Comparison of ENCODE assay signal across 11 cellular contexts in genomic region chr3:25460751-25461150, GRCh38. TPM values are rescaled to one million over a fixed set of nuclear protein-coding genes. Genes with fewer than 3 reads are reported as not detected.
DNase-seq lines count a peak whose midpoint lies in the region; ATAC-seq and TF ChIP-seq lines count a peak whose summit lies in the region.
"Had no signal": no experiment of that assay in that cellular context is flagged by ENCODE, and none has a peak within 500 bp of the region (broad histone marks: within the 10 kb centered on the region; RNA-seq: fewer than 3 reads in every experiment).

No MANE protein-coding gene starts in this region.

- H3K4me1 Mint-ChIP-seq in effector memory CD8-positive, alpha-beta T cell (ENCODE audit: low read depth in 2 of 2) = no peaks in the 10 kb centered on the region
- H3K4me1 Mint-ChIP-seq: activated naive CD4-positive, alpha-beta T cell treated with anti-CD3 and anti-CD28 coated beads, Interleukin-2, amount 50 U/mL, for 24 hours had no signal

- intact Hi-C loops in lower leg skin (cut with DNase I; ENCODE audit: low total_unique reads) = no loop called here

- H3K9me3 Mint-ChIP-seq in effector memory CD8-positive, alpha-beta T cell = no peaks in the 10 kb centered on the region
- H3K9me3 Mint-ChIP-seq: activated naive CD4-positive, alpha-beta T cell treated with anti-CD3 and anti-CD28 coated beads, Interleukin-2, amount 50 U/mL, for 24 hours had no signal

- ATAC-seq in GM18520 (IDR thresholded peaks at IDR 0.05; ENCODE audit: unreplicated experiment) (peak; percentile 99), GM21447 (IDR thresholded peaks at IDR 0.05; ENCODE audit: unreplicated experiment) (peak; percentile 99), HG03280 (IDR thresholded peaks at IDR 0.05; ENCODE audit: unreplicated experiment) (peak; percentile 97)
- peak; percentile 85 for ATAC-seq in effector memory CD8-positive, alpha-beta T cell (replicated peaks)

- peaks cover 0 to 3% of the 10 kb centered on the region in 2 donors for H3K27me3 Mint-ChIP-seq in effector memory CD8-positive, alpha-beta T cell
- H3K27me3 Mint-ChIP-seq: activated naive CD4-positive, alpha-beta T cell treated with anti-CD3 and anti-CD28 coated beads, Interleukin-2, amount 50 U/mL, for 24 hours had no signal

- no peak overlapping the region for H3K4me3 ChIP-seq in lower leg skin (ENCODE audit: low read depth, poor library complexity, severe bottlenecking)
- H3K4me3 ChIP-seq: MG63, SK-N-MC had no signal

- no peaks in the 10 kb centered on the region for H3K36me3 Mint-ChIP-seq in effector memory CD8-positive, alpha-beta T cell (ENCODE audit: insufficient read depth)
- H3K36me3 Mint-ChIP-seq: activated naive CD4-positive, alpha-beta T cell treated with anti-CD3 and anti-CD28 coated beads, Interleukin-2, amount 50 U/mL, for 24 hours had no signal

- DNase-seq in effector memory CD8-positive, alpha-beta T cell = peak in 2 of 3 experiments; percentile 0 to 2
- DNase-seq in lower leg skin (ENCODE audit: low spot score in 2 of 2) (no peak), GM19238 (ENCODE audit: insufficient read length, low spot score) (no peak), RKO (ENCODE audit: low spot score) (no peak), NCI-H510A (lab: John Stamatoyannopoulos, UW) (no peak)
- DNase-seq: MG63 had no signal

- TF ChIP-seq POLR2A in lower leg skin (IDR thresholded peaks at IDR 0.05) = no peak

- WGBS in lower leg skin, 2 donors = 69 to 76% methylated on average over 2 of the region's 2 CpGs

- no peak for TF ChIP-seq CTCF in lower leg skin (IDR thresholded peaks at IDR 0.05)

- H3K27ac Mint-ChIP-seq in effector memory CD8-positive, alpha-beta T cell = no peak overlapping the region
- H3K27ac Mint-ChIP-seq: activated naive CD4-positive, alpha-beta T cell treated with anti-CD3 and anti-CD28 coated beads, Interleukin-2, amount 50 U/mL, for 24 hours had no signal

- H3K4me3 Mint-ChIP-seq in effector memory CD8-positive, alpha-beta T cell = no peak overlapping the region

RNA-seq across cellular contexts. Expression of gene RARB, which starts 32.7 kb away (rescaled TPM):
- total RNA-seq in lower leg skin = 1 to 10 TPM in 2 of 4 donors, under 1 TPM in 1, not detected in 1; 0.34 to 6.5 (median 4.4) TPM

Comparison
In these comparisons a context has a peak if more than half of its experiments do, and no peak if none do; other contexts are left out.
1. DNase-seq: peak in effector memory CD8-positive, alpha-beta T cell (2 of 3); none in lower leg skin (0 of 2), GM19238 (single experiment), RKO (single experiment) and NCI-H510A (single experiment).
2. Peak in every context shown above with its lines, with median percentiles within 50 percentile points of each other: ATAC-seq.